ENCODE assay signal across 1 cellular context in genomic region chr20:57435498-57436222, GRCh38.
TF ChIP-seq lines count a peak whose summit lies in the region.

No MANE protein-coding gene starts in this region.

TF ChIP-seq in liver, 16 proteins besides CTCF, POLR2A, EP300 and RAD21 (continued from another document):
- TF ChIP-seq, protein P1, sequence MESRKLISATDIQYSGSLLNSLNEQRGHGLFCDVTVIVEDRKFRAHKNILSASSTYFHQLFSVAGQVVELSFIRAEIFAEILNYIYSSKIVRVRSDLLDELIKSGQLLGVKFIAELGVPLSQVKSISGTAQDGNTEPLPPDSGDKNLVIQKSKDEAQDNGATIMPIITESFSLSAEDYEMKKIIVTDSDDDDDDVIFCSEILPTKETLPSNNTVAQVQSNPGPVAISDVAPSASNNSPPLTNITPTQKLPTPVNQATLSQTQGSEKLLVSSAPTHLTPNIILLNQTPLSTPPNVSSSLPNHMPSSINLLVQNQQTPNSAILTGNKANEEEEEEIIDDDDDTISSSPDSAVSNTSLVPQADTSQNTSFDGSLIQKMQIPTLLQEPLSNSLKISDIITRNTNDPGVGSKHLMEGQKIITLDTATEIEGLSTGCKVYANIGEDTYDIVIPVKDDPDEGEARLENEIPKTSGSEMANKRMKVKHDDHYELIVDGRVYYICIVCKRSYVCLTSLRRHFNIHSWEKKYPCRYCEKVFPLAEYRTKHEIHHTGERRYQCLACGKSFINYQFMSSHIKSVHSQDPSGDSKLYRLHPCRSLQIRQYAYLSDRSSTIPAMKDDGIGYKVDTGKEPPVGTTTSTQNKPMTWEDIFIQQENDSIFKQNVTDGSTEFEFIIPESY (IDR thresholded peaks at IDR 0.05), result no peak
- TF ChIP-seq NR2F2 (IDR thresholded peaks at IDR 0.05), result no peak
